In the genomic region with DNA sequence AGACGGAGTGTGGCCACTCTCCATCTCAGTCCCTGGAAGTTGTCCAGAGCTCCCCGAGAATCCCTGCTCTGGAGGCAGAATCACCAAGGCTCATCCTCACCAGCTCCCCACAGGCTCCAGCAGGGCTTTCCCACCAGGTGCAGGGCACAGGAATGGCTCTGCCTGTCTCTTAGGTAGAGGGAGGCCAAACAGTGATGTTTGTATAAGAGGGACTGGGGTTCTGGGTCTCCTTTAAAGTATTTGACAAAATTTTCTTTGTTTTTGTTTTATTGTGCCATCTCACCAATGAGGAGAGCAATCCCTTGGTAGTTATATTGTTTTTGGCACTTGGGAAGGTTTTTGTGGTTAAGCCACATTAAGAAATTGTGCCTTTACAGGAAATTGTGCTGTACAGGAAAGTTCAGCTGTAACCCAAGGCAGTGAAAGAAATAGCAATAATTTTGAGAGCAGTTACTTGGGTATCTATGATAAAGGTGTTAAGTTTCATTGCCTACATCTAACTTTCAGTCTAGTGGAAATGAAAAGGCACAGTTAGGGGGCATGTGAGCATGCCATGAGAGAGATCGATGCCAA, we compare ENCODE assay signal across 13 cellular contexts.
DNase-seq lines count a peak whose midpoint lies in the region; ATAC-seq lines count a peak whose summit lies in the region.
"Had no signal": no experiment of that assay in that cellular context is flagged by ENCODE, and none has a peak within 500 bp of the region (broad histone marks: within the 10 kb centered on the region; RNA-seq: fewer than 3 reads in every experiment).

No MANE protein-coding gene starts in this region.

- H3K9me2 ChIP-seq in GM23248 (ENCODE audit: insufficient read depth): no peaks in the 10 kb centered on the region

- no peaks in the 10 kb centered on the region for H4K20me1 ChIP-seq in GM23248 (ENCODE audit: insufficient read depth)

- WGBS in GM23248 (ENCODE audit: low coverage in 1 of 2, low lambda C conversion rate in 2 of 2, missing lambda C conversion rate in 2 of 2), 2 experiments: 71% methylated on average over 3 of the region's 3 CpGs

- peak overlapping the region; percentile 53 to 90 (median 63) for H3K27ac Mint-ChIP-seq in CD4-positive, CD25-positive, alpha-beta regulatory T cell
- H3K27ac Mint-ChIP-seq in activated T-helper 17 cell treated with anti-CD3 and anti-CD28 coated beads, Interleukin-2, amount 50 U/mL, for 72 hours: peak overlapping the region; percentile 74
- no peak overlapping the region for H3K27ac Mint-ChIP-seq in immature natural killer cell
- H3K27ac Mint-ChIP-seq: brain had no signal

- no peaks in the 10 kb centered on the region for H3K36me3 ChIP-seq in CD4-positive, CD25-positive, alpha-beta regulatory T cell (ENCODE audit: control insufficient read depth, insufficient read depth, low read length)
- H3K36me3 ChIP-seq in GM23248 (ENCODE audit: low read depth): no peaks in the 10 kb centered on the region
- H3K36me3 ChIP-seq: prostate gland had no signal

- peaks cover 14% of the 10 kb centered on the region; the same call in 1 of the 2 replicates for H3F3A ChIP-seq in GM23248 (ENCODE audit: insufficient read depth)

- H3K4me1 ChIP-seq in CD4-positive, CD25-positive, alpha-beta regulatory T cell (ENCODE audit: control insufficient read depth, insufficient read depth, low read length, poor library complexity, severe bottlenecking): peaks cover 31% of the 10 kb centered on the region
- H3K4me1 ChIP-seq in GM23248 (ENCODE audit: insufficient read depth): peaks cover 28% of the 10 kb centered on the region
- H3K4me1 ChIP-seq: prostate gland had no signal

- H3K4me3 Mint-ChIP-seq in CD4-positive, CD25-positive, alpha-beta regulatory T cell: peak overlapping the region; percentile 49 to 77 (median 66)
- peak overlapping the region; percentile 67 for H3K4me3 Mint-ChIP-seq in activated T-helper 17 cell treated with anti-CD3 and anti-CD28 coated beads, Interleukin-2, amount 50 U/mL, for 72 hours
- no peak overlapping the region for H3K4me3 Mint-ChIP-seq in immature natural killer cell
- H3K4me3 Mint-ChIP-seq: brain had no signal

- H3K9me3 ChIP-seq in CD4-positive, CD25-positive, alpha-beta regulatory T cell (ENCODE audit: control insufficient read depth in 2 of 2, low read length in 2 of 2): no peaks in the 10 kb centered on the region
- H3K9me3 ChIP-seq in GM23248 (ENCODE audit: low read depth): no peaks in the 10 kb centered on the region
- H3K9me3 ChIP-seq: prostate gland had no signal

- H3K9ac ChIP-seq in GM23248: no peak overlapping the region

- H3K4me3 ChIP-seq in CD4-positive, CD25-positive, alpha-beta regulatory T cell (ENCODE audit: low read depth, low read length): peak overlapping the region; percentile 44
- no peak overlapping the region for H3K4me3 ChIP-seq in GM23248
- H3K4me3 ChIP-seq: prostate gland had no signal

- H2AFZ ChIP-seq in GM23248: peak overlapping the region; percentile 44; the same call in 1 of the 2 replicates

- no peak for DNase-seq in CD4-positive, CD25-positive, alpha-beta regulatory T cell
- DNase-seq in GM23248 (peak; percentile 59), iris pigment epithelial cell (ENCODE audit: low read depth) (peak; percentile 68), immature natural killer cell (no peak), NCI-H1417 (lab: John Stamatoyannopoulos, UW) (no peak)
- DNase-seq: mesendoderm; NCI-H1930; stimulated activated CD4-positive, alpha-beta T cell treated with anti-CD3 and anti-CD28 coated beads, Interleukin-4, amount 100 ng/mL, for 1 hour had no signal

- no peaks in the 10 kb centered on the region for H3K79me2 ChIP-seq in GM23248 (ENCODE audit: insufficient read depth)

- H3K9me3 Mint-ChIP-seq in CD4-positive, CD25-positive, alpha-beta regulatory T cell: no peaks in the 10 kb centered on the region
- no peaks in the 10 kb centered on the region for H3K9me3 Mint-ChIP-seq in activated T-helper 17 cell treated with anti-CD3 and anti-CD28 coated beads, Interleukin-2, amount 50 U/mL, for 72 hours
- H3K9me3 Mint-ChIP-seq in immature natural killer cell: peaks cover 0 to 2% (median 0%) of the 10 kb centered on the region in 6 donors
- H3K9me3 Mint-ChIP-seq: brain had no signal

- H3K36me3 Mint-ChIP-seq in CD4-positive, CD25-positive, alpha-beta regulatory T cell: no peaks in the 10 kb centered on the region
- no peaks in the 10 kb centered on the region for H3K36me3 Mint-ChIP-seq in activated T-helper 17 cell treated with anti-CD3 and anti-CD28 coated beads, Interleukin-2, amount 50 U/mL, for 72 hours (ENCODE audit: low read depth)
- no peaks in the 10 kb centered on the region for H3K36me3 Mint-ChIP-seq in immature natural killer cell
- H3K36me3 Mint-ChIP-seq: brain had no signal

- in situ Hi-C loops in GM23248 (cut with MboI): no loop called here

- peaks cover 15 to 75% (median 38%) of the 10 kb centered on the region in 4 donors for H3K4me1 Mint-ChIP-seq in CD4-positive, CD25-positive, alpha-beta regulatory T cell
- peaks cover 24% of the 10 kb centered on the region for H3K4me1 Mint-ChIP-seq in activated T-helper 17 cell treated with anti-CD3 and anti-CD28 coated beads, Interleukin-2, amount 50 U/mL, for 72 hours
- H3K4me1 Mint-ChIP-seq in immature natural killer cell: peaks cover 14 to 21% of the 10 kb centered on the region in 2 donors
- H3K4me1 Mint-ChIP-seq: brain had no signal

- no peak for ATAC-seq in CD4-positive, CD25-positive, alpha-beta regulatory T cell (ENCODE audit: low read depth in 2 of 2)
- peak; percentile 11 for ATAC-seq in activated T-helper 17 cell treated with anti-CD3 and anti-CD28 coated beads, Interleukin-2, amount 50 U/mL, for 72 hours (replicated peaks)
- ATAC-seq in GM19467 (IDR thresholded peaks at IDR 0.05; ENCODE audit: unreplicated experiment): no peak
- ATAC-seq: HepG2 had no signal

- H3K27me3 ChIP-seq in CD4-positive, CD25-positive, alpha-beta regulatory T cell (ENCODE audit: control insufficient read depth, insufficient read depth, low read length): no peaks in the 10 kb centered on the region
- H3K27me3 ChIP-seq in GM23248 (replicated peaks; ENCODE audit: insufficient read depth): no peaks in the 10 kb centered on the region; the same call in 1 of the 2 replicates

- peaks cover 9% of the 10 kb centered on the region for H3K27me3 Mint-ChIP-seq in CD4-positive, CD25-positive, alpha-beta regulatory T cell
- H3K27me3 Mint-ChIP-seq in activated T-helper 17 cell treated with anti-CD3 and anti-CD28 coated beads, Interleukin-2, amount 50 U/mL, for 72 hours: no peaks in the 10 kb centered on the region
- H3K27me3 Mint-ChIP-seq in immature natural killer cell (ENCODE audit: low read depth in 3 of 3): peaks cover 2 to 3% (median 3%) of the 10 kb centered on the region in 3 donors

- H3K4me2 ChIP-seq in GM23248 (ENCODE audit: unreplicated experiment): peak overlapping the region; percentile 10

- no peak overlapping the region for H3K27ac ChIP-seq in CD4-positive, CD25-positive, alpha-beta regulatory T cell (ENCODE audit: insufficient read depth, low read length, poor library complexity, severe bottlenecking)
- H3K27ac ChIP-seq in GM23248: peak overlapping the region; percentile 38
- H3K27ac ChIP-seq: prostate gland had no signal

Comparison
In these comparisons a context has a peak if more than half of its experiments do, and no peak if none do; other contexts are left out.
1. DNase-seq: peak in GM23248 (single experiment) and iris pigment epithelial cell (single experiment); none in CD4-positive, CD25-positive, alpha-beta regulatory T cell (0 of 3), immature natural killer cell (0 of 3) and NCI-H1417 (0 of 3).
2. H3K27ac Mint-ChIP-seq: peak in CD4-positive, CD25-positive, alpha-beta regulatory T cell (3 of 3) and activated T-helper 17 cell treated with anti-CD3 and anti-CD28 coated beads, Interleukin-2, amount 50 U/mL, for 72 hours (single experiment); none in immature natural killer cell (0 of 6).
3. H3K4me3 Mint-ChIP-seq: peak in CD4-positive, CD25-positive, alpha-beta regulatory T cell (4 of 4) and activated T-helper 17 cell treated with anti-CD3 and anti-CD28 coated beads, Interleukin-2, amount 50 U/mL, for 72 hours (single experiment); none in immature natural killer cell (0 of 5).